ENCODE assay signal across 2 cellular contexts in genomic region chrX:109732319-109732779, GRCh38.
TF ChIP-seq lines count a peak whose summit lies in the region.

No MANE protein-coding gene starts in this region.

TF ChIP-seq in IMR-90, 13 proteins besides CTCF, POLR2A, EP300 and RAD21:
- TF ChIP-seq RCOR1 (IDR thresholded peaks at IDR 0.05; ENCODE audit: insufficient replicate concordance, low read length) (no peak), USF2 (IDR thresholded peaks at IDR 0.05; ENCODE audit: low read depth, low read length) (no peak), ELK1 (IDR thresholded peaks at IDR 0.05; ENCODE audit: borderline replicate concordance, low read depth, low read length) (no peak), CHD1 (IDR thresholded peaks at IDR 0.05; ENCODE audit: low read depth, low read length) (no peak), CEBPB (IDR thresholded peaks at IDR 0.05; ENCODE audit: low read depth, low read length) (no peak), MXI1 (IDR thresholded peaks at IDR 0.05; ENCODE audit: borderline replicate concordance, low read depth, low read length) (no peak), FOS (IDR thresholded peaks at IDR 0.05; ENCODE audit: low read depth, low read length) (no peak), MAFK (IDR thresholded peaks at IDR 0.05; ENCODE audit: low read depth, low read length) (no peak), BHLHE40 (IDR thresholded peaks at IDR 0.05; ENCODE audit: low read depth, low read length) (no peak), NFE2L2 (IDR thresholded peaks at IDR 0.05; ENCODE audit: low read depth, low read length) (no peak), MAZ (IDR thresholded peaks at IDR 0.05; ENCODE audit: borderline replicate concordance, low read depth, low read length) (no peak), RFX5 (IDR thresholded peaks at IDR 0.05; ENCODE audit: low read depth, low read length) (no peak), SMC3 (IDR thresholded peaks at IDR 0.05; ENCODE audit: low read depth, low read length) (no peak)

TF ChIP-seq in H1, 55 proteins besides CTCF, POLR2A, EP300 and RAD21:
- no peak for TF ChIP-seq MAFK (IDR thresholded peaks at IDR 0.05; ENCODE audit: low read depth, low read length)
- TF ChIP-seq FOSL1 (IDR thresholded peaks at IDR 0.05; ENCODE audit: insufficient read depth, low read depth, low read length), result no peak
- no peak for TF ChIP-seq TAF7 (optimal IDR thresholded peaks at IDR 0.05; ENCODE audit: borderline replicate concordance, low read depth, low read length)
- no peak for TF ChIP-seq HDAC6 (IDR thresholded peaks at IDR 0.05; ENCODE audit: low read depth, low read length)
- no peak for TF ChIP-seq YY1 (IDR thresholded peaks at IDR 0.05; ENCODE audit: low read depth, low read length)
- TF ChIP-seq TAF1 (IDR thresholded peaks at IDR 0.05; ENCODE audit: low read depth, low read length), result no peak
- TF ChIP-seq CBX8 (IDR thresholded peaks at IDR 0.05; ENCODE audit: borderline replicate concordance, low read depth, low read length), result no peak
- TF ChIP-seq CREB1 (IDR thresholded peaks at IDR 0.05), result no peak
- TF ChIP-seq PHF8 (conservative IDR thresholded peaks at IDR 0.05; ENCODE audit: low read depth, low read length), result no peak
- TF ChIP-seq RNF2 (IDR thresholded peaks at IDR 0.05; ENCODE audit: borderline replicate concordance, low read depth, low read length, missing control alignments, poor library complexity, severe bottlenecking), result no peak
- TF ChIP-seq BACH1 (IDR thresholded peaks at IDR 0.05; ENCODE audit: low read length), result no peak
- TF ChIP-seq TEAD4 (IDR thresholded peaks at IDR 0.05; ENCODE audit: low read depth, low read length), result no peak
- no peak for TF ChIP-seq CBX5 (IDR thresholded peaks at IDR 0.05; ENCODE audit: low read depth, low read length)
- no peak for TF ChIP-seq SP2 (IDR thresholded peaks at IDR 0.05; ENCODE audit: low read length)
- TF ChIP-seq GABPA (IDR thresholded peaks at IDR 0.05; ENCODE audit: borderline replicate concordance, insufficient read depth, low read length), result no peak
- TF ChIP-seq MAX (IDR thresholded peaks at IDR 0.05), result no peak
- no peak for TF ChIP-seq ZNF274 (IDR thresholded peaks at IDR 0.05; ENCODE audit: borderline replicate concordance, extremely low read depth, low read length)
